Comparison of ENCODE assay signal across 10 cellular contexts in the genomic region with DNA sequence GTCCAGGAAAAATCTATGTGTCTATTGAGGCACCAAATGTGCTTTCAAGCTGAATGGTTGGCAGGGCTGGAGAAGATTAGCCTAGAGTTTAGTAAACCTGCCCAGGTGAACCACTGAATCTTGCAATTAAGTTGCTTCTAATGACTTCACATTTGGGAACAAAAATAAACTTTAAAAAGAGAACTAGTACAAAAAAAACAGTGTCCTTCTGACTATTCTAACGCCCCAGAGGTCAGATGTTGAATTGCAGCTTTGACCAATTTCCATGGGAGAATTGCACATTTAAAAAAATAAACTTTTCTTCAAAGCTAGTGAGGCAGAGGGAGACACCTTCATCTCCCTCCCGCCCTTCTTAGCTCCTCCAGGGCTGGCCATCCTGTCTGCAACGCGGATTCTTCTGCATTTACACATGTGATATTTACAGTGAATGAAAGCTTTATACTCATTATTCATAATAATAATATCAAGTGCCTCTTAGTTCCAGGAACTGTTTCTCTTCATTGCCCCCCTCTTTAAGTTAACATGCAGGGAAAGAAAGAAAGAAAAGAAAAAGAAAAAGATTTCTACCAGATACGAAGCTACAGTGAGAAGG.
DNase-seq lines count a peak whose midpoint lies in the region; ATAC-seq and TF ChIP-seq lines count a peak whose summit lies in the region.
"Had no signal": no experiment of that assay in that cellular context is flagged by ENCODE, and none has a peak within 500 bp of the region (broad histone marks: within the 10 kb centered on the region; RNA-seq: fewer than 3 reads in every experiment).

No MANE protein-coding gene starts in this region.

- no peak overlapping the region for H3K27ac ChIP-seq in RWPE1
- no peak overlapping the region for H3K27ac ChIP-seq in thoracic aorta

- DNase-seq in SIG-M5 treated with dmso at 0.1 percent for 504 hours (lab: John Stamatoyannopoulos, UW; ENCODE audit: unreplicated experiment), result peak; percentile 1
- DNase-seq in SIG-M5 (lab: John Stamatoyannopoulos, UW), result no peak
- DNase-seq in RWPE1 (ENCODE audit: low spot score), result peak; percentile 8
- DNase-seq in fibroblast of the aortic adventitia (ENCODE audit: low read depth), result peak; percentile 20
- DNase-seq in thoracic aorta (ENCODE audit: low spot score), result no peak
- no peak for DNase-seq in NCI-H510A treated with DMSO at 0.1 percent for 48 hours (lab: John Stamatoyannopoulos, UW)
- no peak for DNase-seq in ecto neural progenitor cell (ENCODE audit: low spot score)
- DNase-seq: activated effector memory CD4-positive, alpha-beta T cell treated with Interleukin-2 at 50 U/mL for 16 hours; NCI-H748 treated with DMSO at 0.1 percent for 48 hours had no signal

- peaks cover 0 to 8% of the 10 kb centered on the region in 2 donors for H3K4me1 ChIP-seq in thoracic aorta (ENCODE audit: control insufficient read depth in 1 of 2, low read depth in 2 of 2)

- CTCF ChIA-PET in RWPE1 (lab: Yijun Ruan, JAX), result interaction anchor here (0.6 to 1.2 kb wide), 13 partner anchors 12 to 1610 kb away, joined by 3 to 4 read pairs (median 3); no protein-coding TSS in a partner anchor

- TF ChIP-seq CTCF in RWPE1 (conservative IDR thresholded peaks at IDR 0.05; ENCODE audit: low read depth) (peak; percentile 23), fibroblast of the aortic adventitia (IDR thresholded peaks at IDR 0.05; ENCODE audit: insufficient read depth, low read length) (peak; percentile 54), thoracic aorta (IDR thresholded peaks at IDR 0.05) (peak; percentile 52)

- POLR2A ChIA-PET in RWPE1 (lab: Yijun Ruan, JAX; ENCODE audit: low non-redundant PET), result no interaction called here

- no peaks in the 10 kb centered on the region for H3K36me3 ChIP-seq in thoracic aorta

- ATAC-seq in thoracic aorta (ENCODE audit: insufficient number of reproducible peaks, low FRiP score, low read depth), result no peak
- no peak for ATAC-seq in GM18909 (IDR thresholded peaks at IDR 0.05; ENCODE audit: poor library complexity, unreplicated experiment)

- H3K9me3 ChIP-seq in thoracic aorta, result no peaks in the 10 kb centered on the region

- H3K4me3 ChIP-seq in fibroblast of the aortic adventitia (ENCODE audit: low read depth, low read length), result no peak overlapping the region
- peak overlapping the region; percentile 27 for H3K4me3 ChIP-seq in thoracic aorta

- no peaks in the 10 kb centered on the region for H3K27me3 ChIP-seq in thoracic aorta (replicated peaks; ENCODE audit: insufficient read depth)

Comparison
In these comparisons a context has a peak if more than half of its experiments do, and no peak if none do; other contexts are left out.
1. DNase-seq: peak in SIG-M5 treated with dmso at 0.1 percent for 504 hours (single experiment), RWPE1 (single experiment) and fibroblast of the aortic adventitia (single experiment); none in SIG-M5 (single experiment), thoracic aorta (single experiment), NCI-H510A treated with DMSO at 0.1 percent for 48 hours (single experiment) and ecto neural progenitor cell (single experiment).
2. Peak in every context shown above with its lines, with median percentiles within 50 percentile points of each other: CTCF ChIP-seq.